8 cellular contexts compared by ENCODE assay signal in genomic region chr3:166013073-166013679, GRCh38.
DNase-seq lines count a peak whose midpoint lies in the region; ATAC-seq lines count a peak whose summit lies in the region.

No MANE protein-coding gene starts in this region.

- DNase-seq in GM03348 (ENCODE audit: low spot score) (peak; percentile 14), LoVo (ENCODE audit: low spot score) (peak; percentile 41), SW480 (ENCODE audit: low spot score) (peak; percentile 26), inferior parietal cortex (ENCODE audit: extremely low spot score) (peak; percentile 55)
- DNase-seq in activated naive CD4-positive, alpha-beta T cell treated with Interleukin-2 at 50 U/mL for 16 hours = no peak

- ATAC-seq in HG03139 (IDR thresholded peaks at IDR 0.05; ENCODE audit: unreplicated experiment) = no peak
- no peak for ATAC-seq in GM21515 (IDR thresholded peaks at IDR 0.05; ENCODE audit: unreplicated experiment)
- ATAC-seq in HG03108 (IDR thresholded peaks at IDR 0.05; ENCODE audit: unreplicated experiment) = no peak
